Comparison of ENCODE assay signal across 8 cellular contexts in genomic region chr12:104478396-104479140, GRCh38.
DNase-seq lines count a peak whose midpoint lies in the region; ATAC-seq lines count a peak whose summit lies in the region.

No MANE protein-coding gene starts in this region.

- peaks cover 27% of the 10 kb centered on the region for H3K36me3 ChIP-seq in BLaER1

- H3K27me3 ChIP-seq in BLaER1 (no peaks in the 10 kb centered on the region), layer of hippocampus (ENCODE audit: control insufficient read depth, insufficient read depth, low read length) (no peaks in the 10 kb centered on the region)

- DNase-seq in GM19238 (ENCODE audit: insufficient read length, low spot score) (peak; percentile 39), UCSD-AML1 (lab: John Stamatoyannopoulos, UW; ENCODE audit: unreplicated experiment) (peak; percentile 65), NCI-H748 treated with DMSO at 0.1 percent for 48 hours (lab: John Stamatoyannopoulos, UW) (no peak), NCI-H82 treated with DMSO at 0.1 percent for 48 hours (lab: John Stamatoyannopoulos, UW; ENCODE audit: unreplicated experiment) (no peak), cortex of kidney (lab: John Stamatoyannopoulos, UW) (no peak)

- H4K20me1 ChIP-seq in BLaER1, result no peaks in the 10 kb centered on the region

- peak overlapping the region; percentile 94 for H3K27ac ChIP-seq in BLaER1
- H3K27ac ChIP-seq in layer of hippocampus (ENCODE audit: low read depth, low read length), result peak overlapping the region; percentile 12

- peaks cover 12% of the 10 kb centered on the region for H3K9me3 ChIP-seq in BLaER1

- H3K4me2 ChIP-seq in BLaER1, result peak overlapping the region; percentile 91

- peaks cover 89% of the 10 kb centered on the region for H3K4me1 ChIP-seq in BLaER1

- peak overlapping the region; percentile 60 for H3K4me3 ChIP-seq in BLaER1

- H3K9ac ChIP-seq in BLaER1, result peak overlapping the region; percentile 79

- ATAC-seq in HG03159 (IDR thresholded peaks at IDR 0.05; ENCODE audit: unreplicated experiment), result peak; percentile 90

Comparison
In these comparisons a context has a peak if more than half of its experiments do, and no peak if none do; other contexts are left out.
1. DNase-seq: peak in GM19238 (single experiment) and UCSD-AML1 (single experiment); none in NCI-H748 treated with DMSO at 0.1 percent for 48 hours (single experiment), NCI-H82 treated with DMSO at 0.1 percent for 48 hours (single experiment) and cortex of kidney (single experiment).